Comparison of ENCODE assay signal across 34 cellular contexts in the genomic region with DNA sequence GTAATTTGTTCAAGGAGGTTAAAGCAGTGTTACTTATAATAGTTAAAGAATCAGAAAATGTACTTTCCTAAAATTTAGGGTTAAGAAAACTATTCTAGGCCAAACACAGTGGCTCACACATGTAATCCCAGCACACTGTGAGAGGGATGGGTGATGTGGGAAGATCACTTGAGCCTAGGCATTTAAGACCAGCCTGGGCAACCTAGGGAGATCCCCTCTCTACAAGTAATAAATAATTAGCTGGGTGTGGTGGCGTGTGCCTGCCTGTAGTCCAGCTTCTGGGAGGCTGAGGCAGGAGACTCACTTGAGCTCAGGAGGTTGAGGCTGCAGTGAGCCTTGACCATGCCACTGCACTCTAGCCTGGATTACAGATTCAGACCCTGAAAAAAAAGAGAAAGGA.
"Had no signal": no experiment of that assay in that cellular context is flagged by ENCODE, and none has a peak within 500 bp of the region (broad histone marks: within the 10 kb centered on the region; RNA-seq: fewer than 3 reads in every experiment).

No MANE protein-coding gene starts in this region.

- H3K27me3 ChIP-seq: MG63 had no signal

- H3K9ac ChIP-seq: KMS-11 had no signal

- H3K9me3 ChIP-seq: MG63 had no signal

- H3K27ac ChIP-seq: KMS-11 had no signal

- H3K4me2 ChIP-seq: KMS-11 had no signal

- H3K36me3 ChIP-seq: MG63 had no signal

- H3K4me3 ChIP-seq: MG63 had no signal

- DNase-seq: Karpas-422, Kasumi-1, MG63, MM.1S, MV-4-11, NCI-H1048, NCI-H1092, NCI-H1092 treated with DMSO at 0.1 percent for 48 hours, NCI-H1105, NCI-H1105 treated with DMSO at 0.1 percent for 48 hours, NCI-H1417, NCI-H1417 treated with DMSO at 0.1 percent for 48 hours, NCI-H1436, NCI-H1436 treated with DMSO at 0.1 percent for 48 hours, NCI-H146, NCI-H1694, NCI-H1694 treated with DMSO at 0.1 percent for 48 hours, NCI-H187, NCI-H187 treated with DMSO at 0.1 percent for 48 hours, NCI-H1930, NCI-H2029, NCI-H2029 treated with DMSO at 0.1 percent for 48 hours, NCI-H2081, NCI-H2081 treated with DMSO at 0.1 percent for 48 hours, NCI-H2107, NCI-H2171, NCI-H2171 treated with DMSO at 0.1 percent for 48 hours, NCI-H2227 treated with DMSO at 0.1 percent for 48 hours, NCI-H226, NCI-H345, NCI-H446, NCI-H446 treated with DMSO at 0.1 percent for 48 hours, NCI-H510A had no signal
